ENCODE assay signal across 21 cellular contexts in the genomic region with DNA sequence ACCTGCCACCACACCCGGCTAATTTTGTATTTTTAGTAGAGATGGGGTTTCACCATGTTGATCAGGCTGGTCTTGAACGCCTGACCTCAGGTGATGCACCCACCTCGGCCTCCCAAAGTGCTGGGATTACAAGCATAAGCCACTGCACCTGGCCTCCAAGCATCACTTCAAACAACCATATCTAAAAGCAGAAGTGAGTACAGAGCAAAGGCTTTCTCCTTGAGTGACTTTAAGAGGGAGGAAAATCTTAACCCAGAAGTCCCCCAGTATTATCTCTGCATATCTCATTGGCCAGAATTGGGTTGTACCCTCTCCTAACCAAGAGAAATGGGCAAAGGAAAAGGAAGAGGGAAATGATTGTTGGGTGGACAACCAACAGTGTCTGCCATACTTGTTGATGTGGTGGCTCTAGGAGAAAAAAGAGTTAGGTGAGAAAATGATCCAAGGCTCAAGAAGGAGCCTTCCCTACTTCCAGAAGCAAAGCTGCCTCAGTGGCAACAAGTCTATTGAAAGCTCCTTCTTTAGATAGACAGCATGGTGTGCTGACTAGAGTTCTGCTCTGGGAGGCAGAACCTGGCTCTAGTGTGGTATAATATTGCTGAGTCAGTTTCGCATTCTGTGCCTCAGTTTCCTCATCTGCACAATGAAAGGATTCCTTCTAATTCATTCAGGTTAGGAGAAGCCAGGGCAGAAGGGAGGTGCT. TPM values are rescaled to one million over a fixed set of nuclear protein-coding genes. Genes with fewer than 3 reads are reported as not detected.
DNase-seq lines count a peak whose midpoint lies in the region; ATAC-seq, FAIRE-seq and TF ChIP-seq lines count a peak whose summit lies in the region.
"Had no signal": no experiment of that assay in that cellular context is flagged by ENCODE, and none has a peak within 500 bp of the region (broad histone marks: within the 10 kb centered on the region; RNA-seq: fewer than 3 reads in every experiment).

No MANE protein-coding gene starts in this region.

- WGBS in gastroesophageal sphincter (ENCODE audit: low coverage in 1 of 2), 2 donors: 83 to 90% methylated on average over 2 to 3 of the region's 4 CpGs

- FAIRE-seq in GM12891 (lab: Jason Lieb, UNC): no peak

- no peaks in the 10 kb centered on the region for H3K36me3 ChIP-seq in Peyer's patch
- H3K36me3 ChIP-seq in gastroesophageal sphincter: no peaks in the 10 kb centered on the region

- ATAC-seq in HG02759 (IDR thresholded peaks at IDR 0.05; ENCODE audit: unreplicated experiment) (peak; percentile 47), naive B cell (ENCODE audit: low read depth in 2 of 2) (peak; percentile 89 to 98), gastroesophageal sphincter (no peak)

- peaks cover 41 to 52% (median 49%) of the 10 kb centered on the region in 3 donors for H3K27me3 Mint-ChIP-seq in naive B cell

- no peak for TF ChIP-seq EP300 in gastroesophageal sphincter (IDR thresholded peaks at IDR 0.05)

- H3K4me3 ChIP-seq in Peyer's patch (no peak overlapping the region), gastroesophageal sphincter (no peak overlapping the region)

- no peak overlapping the region for H3K4me3 Mint-ChIP-seq in naive B cell
- H3K4me3 Mint-ChIP-seq: CD14-positive monocyte had no signal

- H3K27ac ChIP-seq in Peyer's patch: no peak overlapping the region
- H3K27ac ChIP-seq in gastroesophageal sphincter: no peak overlapping the region
- H3K27ac ChIP-seq: KMS-11 had no signal

- no peaks in the 10 kb centered on the region for H3K27me3 ChIP-seq in Peyer's patch
- peaks cover 62% of the 10 kb centered on the region for H3K27me3 ChIP-seq in gastroesophageal sphincter

- DNase-seq in GM12891 (ENCODE audit: insufficient read length, low spot score): no peak
- peak; percentile 52 for DNase-seq in NAMALWA (ENCODE audit: low spot score)
- DNase-seq in naive B cell: peak; percentile 8
- no peak for DNase-seq in Peyer's patch
- DNase-seq in central memory CD4-positive, alpha-beta T cell: no peak
- DNase-seq: AML-193, DND-41, NCI-H1092 treated with DMSO at 0.1 percent for 48 hours, NCI-H146, NCI-H2081, Right ventricle myocardium superior, SW 1271, T-helper 2 cell had no signal

- no peak for TF ChIP-seq POLR2A in GM12891 (IDR thresholded peaks at IDR 0.05; ENCODE audit: low read depth, low read length)
- no peak for TF ChIP-seq POLR2A in Peyer's patch (IDR thresholded peaks at IDR 0.05)
- no peak for TF ChIP-seq POLR2A in gastroesophageal sphincter (IDR thresholded peaks at IDR 0.05)

- H3K36me3 Mint-ChIP-seq in naive B cell: no peaks in the 10 kb centered on the region
- H3K36me3 Mint-ChIP-seq: CD14-positive monocyte had no signal

- peaks cover 3 to 5% (median 3%) of the 10 kb centered on the region in 3 donors for H3K4me1 Mint-ChIP-seq in naive B cell
- H3K4me1 Mint-ChIP-seq: CD14-positive monocyte had no signal

- H3K9me3 ChIP-seq in Peyer's patch (no peaks in the 10 kb centered on the region), gastroesophageal sphincter (no peaks in the 10 kb centered on the region)

- H3K4me1 ChIP-seq in Peyer's patch: no peaks in the 10 kb centered on the region
- no peaks in the 10 kb centered on the region for H3K4me1 ChIP-seq in gastroesophageal sphincter

- H3K27ac Mint-ChIP-seq in naive B cell: peak overlapping the region in 1 of 6 donors; percentile 49
- H3K27ac Mint-ChIP-seq: CD14-positive monocyte had no signal

- TF ChIP-seq CTCF in Peyer's patch (IDR thresholded peaks at IDR 0.05) (no peak), gastroesophageal sphincter (IDR thresholded peaks at IDR 0.05) (no peak)

- no peaks in the 10 kb centered on the region for H3K9me3 Mint-ChIP-seq in naive B cell

TF ChIP-seq in GM12891, 5 proteins besides CTCF, POLR2A, EP300 and RAD21:
- no peak for TF ChIP-seq PAX5 (IDR thresholded peaks at IDR 0.05; ENCODE audit: insufficient read depth, low read length, severe bottlenecking)
- TF ChIP-seq SPI1 (IDR thresholded peaks at IDR 0.05; ENCODE audit: low read depth, low read length): peak; percentile 88

RNA-seq across cellular contexts. Expression of gene FOXE3, which starts 16.8 kb away (rescaled TPM):
- polyA plus RNA-seq in GM12891 (2012; ENCODE audit: low read depth, missing spikeins): not detected
- not detected for polyA plus RNA-seq in naive B cell (ENCODE audit: low read depth in 6 of 6)
- total RNA-seq in Peyer's patch (not detected), gastroesophageal sphincter (not detected)
- total RNA-seq: G401, H4, MCF 10A, NCI-H460, Right ventricle myocardium superior had no signal
- polyA plus RNA-seq: CD14-positive monocyte had no signal

RNA-seq across cellular contexts. Expression of gene FOXD2, which starts 38.6 kb away (rescaled TPM):
- polyA plus RNA-seq in GM12891 (2012; ENCODE audit: low read depth, missing spikeins): 0.05 TPM
- polyA plus RNA-seq in naive B cell (ENCODE audit: low read depth in 6 of 6): under 1 TPM in 5 of 6 donors, not detected in 1; 0.05 to 0.37 (median 0.07) TPM
- total RNA-seq in Peyer's patch (1 to 10 TPM in 3 of 4 donors, not detected in 1; 1.1 to 1.5 (median 1.3) TPM), gastroesophageal sphincter (under 1 TPM; 0.04 to 0.81 (median 0.57) TPM)
- total RNA-seq: Right ventricle myocardium superior had no signal

Comparison
In these comparisons a context has a peak if more than half of its experiments do, and no peak if none do; other contexts are left out.
1. DNase-seq: peak in NAMALWA (single experiment) and naive B cell (single experiment); none in GM12891 (single experiment), Peyer's patch (0 of 3) and central memory CD4-positive, alpha-beta T cell (single experiment).